ENCODE assay signal across 27 cellular contexts in the genomic region with DNA sequence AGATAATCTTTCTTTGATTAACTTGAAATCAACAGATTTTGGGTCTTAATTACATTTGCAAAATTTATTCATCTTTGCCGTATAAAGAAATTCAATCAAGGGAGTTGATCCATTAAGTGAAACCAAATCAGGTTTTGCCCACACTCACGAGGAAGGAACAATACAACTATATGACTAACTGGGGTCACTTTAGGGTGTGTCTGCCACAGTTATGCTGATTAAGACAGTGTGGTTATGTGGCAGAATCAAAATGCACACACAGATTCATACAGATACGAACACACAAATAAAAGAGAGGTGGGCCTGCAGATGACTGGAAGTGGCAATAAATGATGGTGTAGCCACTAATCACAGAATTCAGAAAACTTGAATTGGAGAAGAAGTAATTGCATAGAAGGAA.
DNase-seq lines count a peak whose midpoint lies in the region; ATAC-seq, FAIRE-seq and TF ChIP-seq lines count a peak whose summit lies in the region.
"Had no signal": no experiment of that assay in that cellular context is flagged by ENCODE, and none has a peak within 500 bp of the region (broad histone marks: within the 10 kb centered on the region; RNA-seq: fewer than 3 reads in every experiment).

No MANE protein-coding gene starts in this region.

- H3K27me3 Mint-ChIP-seq in astrocyte (ENCODE audit: low read depth, unreplicated experiment): peaks cover 6% of the 10 kb centered on the region
- H3K27me3 Mint-ChIP-seq: CD4-positive, alpha-beta T cell had no signal

- TF ChIP-seq CTCF in astrocyte (IDR thresholded peaks at IDR 0.05; ENCODE audit: insufficient read depth, low read depth, low read length): no peak
- no peak for TF ChIP-seq CTCF in esophagus squamous epithelium (IDR thresholded peaks at IDR 0.05)

- FAIRE-seq in astrocyte (lab: Jason Lieb, UNC): no peak
- FAIRE-seq in frontal cortex (lab: Jason Lieb, UNC): no peak
- FAIRE-seq: GM12891, HTR-8/SVneo had no signal

- no peaks in the 10 kb centered on the region for H3K4me1 Mint-ChIP-seq in astrocyte (ENCODE audit: low read depth, unreplicated experiment)

- H3K27ac ChIP-seq in astrocyte (ENCODE audit: low read depth, low read length) (no peak overlapping the region), esophagus squamous epithelium (peak overlapping the region in 3 of 4 donors; percentile 59 to 68 (median 65))
- H3K27ac ChIP-seq: BLaER1, Peyer's patch had no signal

- H3K27ac Mint-ChIP-seq in astrocyte (ENCODE audit: unreplicated experiment): no peak overlapping the region
- H3K27ac Mint-ChIP-seq: CD4-positive, alpha-beta T cell; HFFc6; T-helper 1 cell treated with Interleukin-12 subunit alpha and Interleukin-12 subunit beta and Interleukin-4 antibody, amounts not matched to agents 30 μg/mL and 1 μg/mL, for 36 hours had no signal

- no peaks in the 10 kb centered on the region for H3K79me2 ChIP-seq in astrocyte (ENCODE audit: insufficient read depth, low read length)

- no peak overlapping the region for H3K4me3 Mint-ChIP-seq in astrocyte (ENCODE audit: unreplicated experiment)
- H3K4me3 Mint-ChIP-seq: CD4-positive, alpha-beta T cell; HFFc6; T-helper 1 cell treated with Interleukin-12 subunit alpha and Interleukin-12 subunit beta and Interleukin-4 antibody, amounts not matched to agents 30 μg/mL and 1 μg/mL, for 36 hours had no signal

- H3K36me3 Mint-ChIP-seq in astrocyte (ENCODE audit: low read depth, unreplicated experiment): peaks cover 2% of the 10 kb centered on the region

- WGBS in esophagus squamous epithelium, 2 donors: 47 to 63% methylated on average over 3 of the region's 3 CpGs

- H2AFZ ChIP-seq in astrocyte (ENCODE audit: low read depth, low read length): no peak overlapping the region

- no peak overlapping the region for H3K9ac ChIP-seq in astrocyte (ENCODE audit: low read length)
- H3K9ac ChIP-seq: BLaER1 had no signal

- H3K4me2 ChIP-seq in astrocyte (ENCODE audit: low read length): peak overlapping the region; percentile 38
- H3K4me2 ChIP-seq: BLaER1 had no signal

- peaks cover 8% of the 10 kb centered on the region for H3K9me3 Mint-ChIP-seq in astrocyte (ENCODE audit: unreplicated experiment)

- DNase-seq in OCI-M1 (lab: John Stamatoyannopoulos, UW): peak; percentile 4
- peak; percentile 71 for DNase-seq in astrocyte (ENCODE audit: low read depth)
- DNase-seq in esophagus squamous epithelium (lab: John Stamatoyannopoulos, UW): no peak
- DNase-seq in NCI-H1930 (lab: John Stamatoyannopoulos, UW): no peak
- no peak for DNase-seq in hypothalamus (lab: John Stamatoyannopoulos, UW)
- no peak for DNase-seq in frontal cortex (ENCODE audit: low spot score in 2 of 2)
- DNase-seq: CD4-positive, alpha-beta T cell; COR-L47; DMS79 treated with DMSO at 0.1 percent for 48 hours; H7; HFFc6; KG1; NCI-H1092 treated with DMSO at 0.1 percent for 48 hours; NCI-H146; NCI-H2081; NCI-H2171; NCI-H345; NCI-H524; NCI-H774; NK-92 treated with Interleukin-12 subunit alpha and Interleukin-12 subunit beta, amount 100 ng/mL, for 24 hours; Peyer's patch; Right ventricle myocardium superior had no signal

- intact Hi-C loops in esophagus squamous epithelium (cut with DNase I): no loop called here

- no peak for ATAC-seq in HG02970 (IDR thresholded peaks at IDR 0.05; ENCODE audit: low FRiP score, unreplicated experiment)

- H3K4me1 ChIP-seq in astrocyte (ENCODE audit: insufficient read depth, low read length) (no peaks in the 10 kb centered on the region), esophagus squamous epithelium (peaks cover 0 to 6% (median 0%) of the 10 kb centered on the region in 3 donors)
- H3K4me1 ChIP-seq: BLaER1, Peyer's patch had no signal

- H3K36me3 ChIP-seq in astrocyte (ENCODE audit: insufficient read depth, low read length) (no peaks in the 10 kb centered on the region), esophagus squamous epithelium (no peaks in the 10 kb centered on the region)
- H3K36me3 ChIP-seq: BLaER1, Peyer's patch had no signal

- H3K9me3 ChIP-seq in astrocyte (ENCODE audit: insufficient read depth, low read depth, low read length) (peaks cover 5% of the 10 kb centered on the region), esophagus squamous epithelium (peaks cover 0 to 10% (median 0%) of the 10 kb centered on the region in 3 donors)

- H3K27me3 ChIP-seq in astrocyte (ENCODE audit: insufficient read depth, low read length): no peaks in the 10 kb centered on the region
- no peaks in the 10 kb centered on the region for H3K27me3 ChIP-seq in esophagus squamous epithelium
- H3K27me3 ChIP-seq: BLaER1, Peyer's patch had no signal

- no peak for TF ChIP-seq POLR2A in esophagus squamous epithelium (IDR thresholded peaks at IDR 0.05)

- no peaks in the 10 kb centered on the region for H4K20me1 ChIP-seq in astrocyte (ENCODE audit: insufficient read depth, low read length)
- H4K20me1 ChIP-seq: BLaER1 had no signal

- H3K4me3 ChIP-seq in astrocyte (ENCODE audit: insufficient read depth, low read depth, low read length): no peak overlapping the region
- H3K4me3 ChIP-seq in esophagus squamous epithelium: no peak overlapping the region
- H3K4me3 ChIP-seq: BLaER1, Peyer's patch had no signal

Comparison
In these comparisons a context has a peak if more than half of its experiments do, and no peak if none do; other contexts are left out.
1. DNase-seq: peak in OCI-M1 (single experiment) and astrocyte (single experiment); none in esophagus squamous epithelium (single experiment), NCI-H1930 (0 of 2), hypothalamus (0 of 51) and frontal cortex (0 of 2).